ENCODE assay signal across 9 cellular contexts in the genomic region with DNA sequence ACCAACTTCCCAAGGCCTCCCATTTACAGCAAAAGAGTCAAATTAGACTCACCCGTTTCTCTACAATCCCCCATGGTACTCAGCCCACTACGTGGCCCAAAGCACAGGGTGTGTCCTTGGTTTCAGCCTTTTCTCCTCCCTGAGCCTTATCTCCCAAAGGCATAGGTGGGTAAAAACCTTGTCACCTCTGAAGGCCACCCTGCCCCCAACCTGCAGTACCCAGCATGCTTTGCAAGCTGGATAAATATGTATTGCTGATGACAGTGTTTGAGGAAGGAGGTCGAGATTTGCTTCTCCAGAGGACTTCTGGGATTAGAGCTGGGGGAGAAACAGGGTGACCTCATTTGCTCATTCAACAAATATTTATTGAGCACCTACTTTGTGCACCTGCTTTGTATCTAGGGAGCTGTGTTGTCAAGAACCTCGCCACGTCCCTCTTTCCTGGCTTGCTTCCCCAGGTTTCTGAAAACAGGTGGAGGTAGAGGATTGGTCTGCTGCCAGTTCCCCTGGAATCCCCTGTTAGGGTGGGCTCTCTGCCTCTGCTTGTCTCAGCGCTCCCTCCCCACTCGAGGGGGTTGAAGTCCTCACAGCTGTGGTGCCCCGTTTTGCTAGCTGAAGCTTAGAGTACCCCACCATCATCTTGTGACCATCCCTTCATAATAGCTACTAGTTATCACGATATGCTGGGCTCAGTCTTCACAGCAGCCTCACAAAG. TPM values are rescaled to one million over a fixed set of nuclear protein-coding genes. Genes with fewer than 3 reads are reported as not detected.
DNase-seq lines count a peak whose midpoint lies in the region; ATAC-seq, FAIRE-seq and TF ChIP-seq lines count a peak whose summit lies in the region.
"Had no signal": no experiment of that assay in that cellular context is flagged by ENCODE, and none has a peak within 500 bp of the region (broad histone marks: within the 10 kb centered on the region; RNA-seq: fewer than 3 reads in every experiment).

No MANE protein-coding gene starts in this region.

- H3K4me1 Mint-ChIP-seq in activated T-cell treated with anti-CD3 and anti-CD28 coated beads, Interleukin-2, amount 50 U/mL, for 4 hours (ENCODE audit: low read depth): peaks cover 78% of the 10 kb centered on the region

- H3K27me3 ChIP-seq in keratinocyte (ENCODE audit: control insufficient read depth, extremely low read depth, insufficient read depth, low read length): no peaks in the 10 kb centered on the region
- H3K27me3 ChIP-seq in subcutaneous abdominal adipose tissue (ENCODE audit: control insufficient read depth in 5 of 5, insufficient read depth in 4 of 5, low read length in 5 of 5): no peaks in the 10 kb centered on the region

- H3K36me3 Mint-ChIP-seq in activated T-cell treated with anti-CD3 and anti-CD28 coated beads, Interleukin-2, amount 50 U/mL, for 4 hours (ENCODE audit: insufficient read depth): no peaks in the 10 kb centered on the region

- no peak for TF ChIP-seq CTCF in keratinocyte (optimal IDR thresholded peaks at IDR 0.05 in 1 of 3, IDR thresholded peaks at IDR 0.05 in 1 of 3, conservative IDR thresholded peaks at IDR 0.05 in 1 of 3; ENCODE audit: extremely low read depth in 1 of 3, insufficient read depth in 2 of 3, low read length in 3 of 3)

- DNase-seq in activated CD8-positive, alpha-beta memory T cell treated with anti-CD3 and anti-CD28 coated beads for 24 hours: peak; percentile 58
- no peak for DNase-seq in activated CD8-positive, alpha-beta memory T cell treated with anti-CD3 and anti-CD28 coated beads, Interleukin-2, amount 50 U/mL, for 4 hours
- DNase-seq in activated T-cell treated with anti-CD3 and anti-CD28 coated beads, Interleukin-2, amount 50 U/mL, for 4 hours: no peak
- DNase-seq in keratinocyte (ENCODE audit: low read depth, low spot score) (no peak), NCI-H2227 treated with DMSO at 0.1 percent for 48 hours (lab: John Stamatoyannopoulos, UW) (no peak), SKM-1 (lab: John Stamatoyannopoulos, UW; ENCODE audit: unreplicated experiment) (no peak)
- DNase-seq: DMS153 had no signal

- H3K36me3 ChIP-seq in keratinocyte (ENCODE audit: control insufficient read depth in 2 of 2, extremely low read depth in 1 of 2, insufficient read depth in 2 of 2, low read length in 2 of 2) (peaks cover 19 to 21% of the 10 kb centered on the region in 2 experiments), subcutaneous abdominal adipose tissue (ENCODE audit: control insufficient read depth in 5 of 5, insufficient read depth in 5 of 5, low read length in 5 of 5) (peaks cover 0 to 22% (median 8%) of the 10 kb centered on the region in 5 donors)

- peaks cover 70% of the 10 kb centered on the region for H3K4me1 ChIP-seq in keratinocyte (ENCODE audit: control insufficient read depth, extremely low read depth, insufficient read depth, low read length)
- H3K4me1 ChIP-seq in subcutaneous abdominal adipose tissue (ENCODE audit: control insufficient read depth in 5 of 5, insufficient read depth in 5 of 5, low read length in 5 of 5): peaks cover 19 to 80% (median 75%) of the 10 kb centered on the region in 5 donors

- H3K9me3 ChIP-seq in keratinocyte (ENCODE audit: control insufficient read depth, low read depth, low read length) (no peaks in the 10 kb centered on the region), subcutaneous abdominal adipose tissue (ENCODE audit: control insufficient read depth in 5 of 5, low read length in 5 of 5) (no peaks in the 10 kb centered on the region)

- H3K27me3 Mint-ChIP-seq in activated T-cell treated with anti-CD3 and anti-CD28 coated beads, Interleukin-2, amount 50 U/mL, for 4 hours (ENCODE audit: low read depth): no peaks in the 10 kb centered on the region

- dilution Hi-C loops in keratinocyte (cut with MboI; ENCODE audit: extremely low pct_ligation_motif_present, low sequenced_read_pairs): no loop called here

- H2AFZ ChIP-seq in keratinocyte (ENCODE audit: control insufficient read depth, low read length): no peak overlapping the region

- H3K9ac ChIP-seq in keratinocyte (ENCODE audit: control insufficient read depth, extremely low read depth, insufficient read depth, low read length) (no peak overlapping the region), subcutaneous abdominal adipose tissue (ENCODE audit: low read length in 5 of 5) (peak overlapping the region; percentile 56 to 94 (median 75))

- peaks cover 28% of the 10 kb centered on the region for H4K20me1 ChIP-seq in keratinocyte (ENCODE audit: control insufficient read depth, extremely low read depth, insufficient read depth, low read length)

- H3K9me3 Mint-ChIP-seq in activated T-cell treated with anti-CD3 and anti-CD28 coated beads, Interleukin-2, amount 50 U/mL, for 4 hours: no peaks in the 10 kb centered on the region

- no peak for ATAC-seq in activated T-cell treated with anti-CD3 and anti-CD28 coated beads, Interleukin-2, amount 50 U/mL, for 4 hours
- ATAC-seq in HG02870 (IDR thresholded peaks at IDR 0.05; ENCODE audit: unreplicated experiment): no peak

- H3K79me2 ChIP-seq in keratinocyte (ENCODE audit: control insufficient read depth, insufficient read depth, low read length): peaks cover 75% of the 10 kb centered on the region

- peak overlapping the region; percentile 99 for H3K4me2 ChIP-seq in keratinocyte (ENCODE audit: control insufficient read depth, extremely low read depth, insufficient read depth, low read depth, low read length)

- no peak for FAIRE-seq in keratinocyte (lab: Jason Lieb, UNC)

- peak overlapping the region; percentile 94 for H3K4me3 Mint-ChIP-seq in activated T-cell treated with anti-CD3 and anti-CD28 coated beads, Interleukin-2, amount 50 U/mL, for 4 hours

- H3K4me3 ChIP-seq in keratinocyte (ENCODE audit: control insufficient read depth in 2 of 3, extremely low read depth in 1 of 3, insufficient read depth in 2 of 3, low read depth in 1 of 3, low read length in 3 of 3) (peak overlapping the region in 1 of 3 experiments; percentile 5), subcutaneous abdominal adipose tissue (ENCODE audit: low read depth in 1 of 5, low read length in 5 of 5) (peak overlapping the region; percentile 76 to 100 (median 91))

- H3K27ac ChIP-seq in keratinocyte (ENCODE audit: control insufficient read depth, insufficient read depth, low read length) (no peak overlapping the region), subcutaneous abdominal adipose tissue (ENCODE audit: low read depth, low read length) (peak overlapping the region; percentile 98)

- H3K9me1 ChIP-seq in keratinocyte (ENCODE audit: control insufficient read depth, extremely low read depth, insufficient read depth, low read length): peaks cover 5% of the 10 kb centered on the region

RNA-seq across cellular contexts. Expression of gene LASP1, which starts 3.0 kb away (rescaled TPM):
- 100 to 1,000 TPM in 1 of 3 donors, 10 to 100 TPM in 2; 74.7 to 109 (median 88.2) TPM for total RNA-seq in activated T-cell treated with anti-CD3 and anti-CD28 coated beads, Interleukin-2, amount 50 U/mL, for 4 hours
- 72.5 to 117 TPM (median 88.1 TPM) in 3 replicates for polyA plus RNA-seq in keratinocyte
- 60.3 TPM for polyA plus RNA-seq in keratinocyte (2011; ENCODE audit: low read depth)
- 84.7 and 110 TPM in 2 replicates for polyA plus RNA-seq in keratinocyte (2011; cell fraction: cytosol; rRNA removed)
- polyA plus RNA-seq in keratinocyte (2011; cell fraction: nucleus; rRNA removed): 103 and 116 TPM in 2 replicates
- 51.4 and 174 TPM in 2 replicates for polyA plus RNA-seq in keratinocyte (2012; ENCODE audit: low replicate concordance)
- polyA minus RNA-seq in keratinocyte: 134 to 233 TPM (median 138 TPM) in 3 replicates
- polyA minus RNA-seq in keratinocyte (2011; cell fraction: cytosol; rRNA and poly(A)+ RNA removed): 335 TPM
- 76.9 and 90.5 TPM in 2 replicates for polyA minus RNA-seq in keratinocyte (2011; cell fraction: nucleus; rRNA and poly(A)+ RNA removed)

RNA-seq across cellular contexts. Expression of gene RPL23, which starts 19.3 kb away (rescaled TPM):
- 1,000 to 10,000 TPM; 2,350 to 2,556 (median 2,362) TPM for total RNA-seq in activated T-cell treated with anti-CD3 and anti-CD28 coated beads, Interleukin-2, amount 50 U/mL, for 4 hours
- 2,125 to 2,966 TPM (median 2,468 TPM) in 3 replicates for polyA plus RNA-seq in keratinocyte
- polyA plus RNA-seq in keratinocyte (2011; ENCODE audit: low read depth): 7,440 TPM
- 2,699 and 3,057 TPM in 2 replicates for polyA plus RNA-seq in keratinocyte (2011; cell fraction: cytosol; rRNA removed)
- 628 and 824 TPM in 2 replicates for polyA plus RNA-seq in keratinocyte (2011; cell fraction: nucleus; rRNA removed)
- polyA plus RNA-seq in keratinocyte (2012; ENCODE audit: low replicate concordance): 2,108 and 3,125 TPM in 2 replicates
- 114 to 670 TPM (median 442 TPM) in 3 replicates for polyA minus RNA-seq in keratinocyte
- 311 TPM for polyA minus RNA-seq in keratinocyte (2011; cell fraction: cytosol; rRNA and poly(A)+ RNA removed)
- polyA minus RNA-seq in keratinocyte (2011; cell fraction: nucleus; rRNA and poly(A)+ RNA removed): 76.0 and 133 TPM in 2 replicates

RNA-seq across cellular contexts. Expression of gene CWC25, which starts 47.7 kb away (rescaled TPM):
- 10 to 100 TPM; 32.7 to 36.5 (median 32.9) TPM for total RNA-seq in activated T-cell treated with anti-CD3 and anti-CD28 coated beads, Interleukin-2, amount 50 U/mL, for 4 hours
- polyA plus RNA-seq in keratinocyte: 12.7 to 15.3 TPM (median 14.9 TPM) in 3 replicates
- 53.7 TPM for polyA plus RNA-seq in keratinocyte (2011; ENCODE audit: low read depth)
- polyA plus RNA-seq in keratinocyte (2011; cell fraction: cytosol; rRNA removed): 8.1 and 10.5 TPM in 2 replicates
- 40.1 and 44.1 TPM in 2 replicates for polyA plus RNA-seq in keratinocyte (2011; cell fraction: nucleus; rRNA removed)
- 11.6 and 36.1 TPM in 2 replicates for polyA plus RNA-seq in keratinocyte (2012; ENCODE audit: low replicate concordance)
- polyA minus RNA-seq in keratinocyte: 5.4 to 8.3 TPM (median 7.5 TPM) in 3 replicates
- 5.9 TPM for polyA minus RNA-seq in keratinocyte (2011; cell fraction: cytosol; rRNA and poly(A)+ RNA removed)
- 6.0 and 11.3 TPM in 2 replicates for polyA minus RNA-seq in keratinocyte (2011; cell fraction: nucleus; rRNA and poly(A)+ RNA removed)
